Comparison of ENCODE assay signal across 15 cellular contexts in the genomic region with DNA sequence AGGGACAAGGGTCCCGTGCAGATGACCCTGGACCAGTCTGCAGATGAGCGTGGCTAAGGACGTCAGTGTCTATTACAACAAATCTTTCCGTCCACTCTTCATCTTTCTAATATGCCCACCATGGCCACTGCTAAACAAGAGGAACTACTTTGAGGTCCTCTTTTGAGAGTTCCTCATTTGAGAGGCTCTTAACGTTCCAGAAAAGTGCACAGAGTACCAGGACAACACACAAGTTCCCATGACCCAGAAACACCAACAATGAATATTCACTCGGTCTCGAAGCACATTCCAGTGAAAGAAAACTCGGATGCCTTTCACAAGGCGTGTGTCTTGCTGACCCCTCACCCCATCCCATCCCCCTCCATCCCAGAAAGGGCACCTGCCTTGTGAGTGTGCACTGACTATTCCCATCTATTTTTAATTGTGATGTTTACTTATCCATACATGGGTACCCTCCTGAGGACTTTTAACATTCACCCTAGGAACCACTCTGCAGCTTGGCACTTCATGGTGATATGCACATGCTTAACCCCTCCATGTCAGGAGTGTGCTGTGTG.
DNase-seq lines count a peak whose midpoint lies in the region; ATAC-seq and TF ChIP-seq lines count a peak whose summit lies in the region.
"Had no signal": no experiment of that assay in that cellular context is flagged by ENCODE, and none has a peak within 500 bp of the region (broad histone marks: within the 10 kb centered on the region; RNA-seq: fewer than 3 reads in every experiment).

No MANE protein-coding gene starts in this region.

- no peaks in the 10 kb centered on the region for H3K79me1 ChIP-seq in H9 (ENCODE audit: insufficient read depth, low read depth, low read length, poor library complexity, severe bottlenecking)

- no peak overlapping the region for H3K27ac ChIP-seq in H9 (ENCODE audit: insufficient read length, low read depth, low read length)

- H3K23ac ChIP-seq in H9 (ENCODE audit: insufficient read length, low read depth, low read length) = no peak overlapping the region

- 0 out of 4 replicates have a peak, but pooled peaks cover 0 to 2% of the 10 kb centered on the region in 2 experiments for H3K4me1 Mint-ChIP-seq in H9
- H3K4me1 Mint-ChIP-seq: B cell had no signal

- H4K5ac ChIP-seq in H9 (ENCODE audit: insufficient read length, low read depth, low read length) = no peak overlapping the region

- no peak overlapping the region for H3K56ac ChIP-seq in H9 (ENCODE audit: insufficient read length, low read depth, low read length)

- DNase-seq in H9 (no peak), NCI-H510A (lab: John Stamatoyannopoulos, UW) (peak; percentile 25), midbrain (lab: John Stamatoyannopoulos, UW) (peak; percentile 0), ureter (ENCODE audit: low spot score) (no peak)
- DNase-seq: C1 segment of cervical spinal cord; Calu3; CD4-positive, alpha-beta T cell; DMS 273 treated with DMSO at 0.1 percent for 48 hours; EL; HCEC 1CT; HFFc6 had no signal

- H4K91ac ChIP-seq in H9 (ENCODE audit: insufficient read length, low read depth, low read length) = no peak overlapping the region

- no peaks in the 10 kb centered on the region for H3K79me2 ChIP-seq in H9 (ENCODE audit: insufficient read depth, low read length)

- ATAC-seq in HG02759 (IDR thresholded peaks at IDR 0.05; ENCODE audit: unreplicated experiment) (no peak), GM21529 (IDR thresholded peaks at IDR 0.05; ENCODE audit: unreplicated experiment) (no peak), HG03521 (IDR thresholded peaks at IDR 0.05; ENCODE audit: unreplicated experiment) (no peak)

- no peak overlapping the region for H2BK20ac ChIP-seq in H9 (ENCODE audit: low read depth, low read length, poor library complexity, severe bottlenecking)

- H3K4me3 Mint-ChIP-seq in H9 = no peak overlapping the region
- H3K4me3 Mint-ChIP-seq: B cell; CD4-positive, alpha-beta T cell; HFFc6 had no signal

- H2AFZ ChIP-seq in H9 (ENCODE audit: low read length) = no peak overlapping the region

- H3K14ac ChIP-seq in H9 (ENCODE audit: insufficient read depth, low read length) = no peak overlapping the region

- no peak overlapping the region for H2BK12ac ChIP-seq in H9 (ENCODE audit: insufficient read length, low read depth, low read length)

- H3K4me1 ChIP-seq in H9 (ENCODE audit: insufficient read depth, low read length) = no peaks in the 10 kb centered on the region

- H3K9me3 ChIP-seq in H9 (ENCODE audit: control insufficient read depth, low read depth, low read length) = no peaks in the 10 kb centered on the region

- H2BK15ac ChIP-seq in H9 (ENCODE audit: low read depth, low read length) = no peak overlapping the region

- no peak overlapping the region for H2BK120ac ChIP-seq in H9 (ENCODE audit: low read depth, low read length, poor library complexity, severe bottlenecking)

- H3K27me3 ChIP-seq in H9 (ENCODE audit: insufficient read depth, low read length) = no peaks in the 10 kb centered on the region

- no peak overlapping the region for H4K8ac ChIP-seq in H9 (replicated peaks; ENCODE audit: insufficient read length, low read depth, low read length)

- H3K18ac ChIP-seq in H9 (ENCODE audit: insufficient read length, low read depth, low read length) = no peak overlapping the region

- no peaks in the 10 kb centered on the region for H4K20me1 ChIP-seq in H9 (ENCODE audit: control insufficient read depth, insufficient read depth, insufficient read length)

- WGBS in H9 (ENCODE audit: extremely low coverage, insufficient read length, low lambda C conversion rate) = no CpG with 5 or more reads among the region's 9 CpGs

- TF ChIP-seq CTCF in H9 (conservative IDR thresholded peaks at IDR 0.05) = no peak

- H2AK5ac ChIP-seq in H9 (ENCODE audit: insufficient read length, low read length) = no peak overlapping the region

- H3K27ac Mint-ChIP-seq in H9 = peak overlapping the region in 2 of 3 experiments; percentile 35 to 73; a peak in 1 of 7 replicates
- H3K27ac Mint-ChIP-seq: B cell; CD4-positive, alpha-beta T cell; HFFc6 had no signal

- H3K9me3 Mint-ChIP-seq in H9 = no peaks in the 10 kb centered on the region
- H3K9me3 Mint-ChIP-seq: CD4-positive, alpha-beta T cell had no signal

- H3K23me2 ChIP-seq in H9 (ENCODE audit: insufficient read length, low read depth, low read length, poor library complexity, severe bottlenecking) = no peaks in the 10 kb centered on the region

- no peaks in the 10 kb centered on the region for H3K27me3 Mint-ChIP-seq in H9 (ENCODE audit: low read depth)

- H3K9ac ChIP-seq in H9 (ENCODE audit: extremely low read depth, insufficient read length, low read length) = no peak overlapping the region

- no peak overlapping the region for H3K4ac ChIP-seq in H9 (ENCODE audit: low read depth, low read length)

- H3K36me3 Mint-ChIP-seq in H9 (ENCODE audit: insufficient read depth in 1 of 3, low read depth in 3 of 3) = peaks cover 27 to 48% (median 44%) of the 10 kb centered on the region in 3 experiments

- H3K4me2 ChIP-seq in H9 (ENCODE audit: insufficient read depth, insufficient read length, low read length) = no peak overlapping the region

- no peak overlapping the region for H2BK5ac ChIP-seq in H9 (ENCODE audit: insufficient read length, low read length)

- no peak overlapping the region for H3T11ph ChIP-seq in H9 (ENCODE audit: low read length)

Comparison
In these comparisons a context has a peak if more than half of its experiments do, and no peak if none do; other contexts are left out.
1. DNase-seq: peak in NCI-H510A (single experiment) and midbrain (single experiment); none in H9 (single experiment) and ureter (single experiment).